Comparison of ENCODE assay signal across 8 cellular contexts in the genomic region with DNA sequence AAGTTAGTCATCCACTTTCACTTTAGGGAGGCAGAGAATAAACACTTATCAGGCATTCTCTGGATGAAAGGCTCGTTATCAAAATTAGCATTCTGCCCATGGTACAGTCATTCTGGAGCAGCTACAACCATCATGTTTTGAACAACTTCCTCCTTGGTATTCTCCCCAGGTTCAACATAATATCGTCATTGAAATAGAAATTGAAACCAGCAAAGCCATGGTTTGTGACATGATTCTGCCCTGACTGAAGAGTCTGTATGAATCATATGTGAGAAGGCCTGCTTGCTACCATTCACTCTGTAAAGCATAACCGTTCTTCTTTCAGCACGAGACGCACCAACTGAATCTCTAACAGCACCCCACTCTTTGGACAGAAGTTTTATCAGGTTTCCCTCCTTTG.
A peak's percentile ranks its signal among the peaks of the same experiment; 100 is the strongest.
DNase-seq lines count a peak whose midpoint lies in the region; ATAC-seq and TF ChIP-seq lines count a peak whose summit lies in the region.

No MANE protein-coding gene starts in this region.

- DNase-seq in activated CD4-positive, CD25-positive, alpha-beta regulatory T cell (lab: John Stamatoyannopoulos, UW) = no peak
- DNase-seq in NCI-H1436 treated with DMSO at 0.1 percent for 48 hours (lab: John Stamatoyannopoulos, UW) = peak; percentile 44
- DNase-seq in natural killer cell = no peak
- DNase-seq in HCEC 1CT = no peak
- DNase-seq in COLO668 (lab: John Stamatoyannopoulos, UW; ENCODE audit: unreplicated experiment) = no peak
- no peak for DNase-seq in Caco-2

- no peak overlapping the region for H3K4me3 ChIP-seq in Caco-2 (ENCODE audit: low read depth, low read length)

- TF ChIP-seq CTCF in natural killer cell (IDR thresholded peaks at IDR 0.05) (no peak), Caco-2 (IDR thresholded peaks at IDR 0.05; ENCODE audit: insufficient read depth in 1 of 2, low read depth in 1 of 2, low read length in 1 of 2, severe bottlenecking in 1 of 2, unreplicated experiment in 1 of 2) (no peak)

- CTCF ChIA-PET in Caco-2 (lab: Charles Lee) = no interaction called here

- H3K4me1 ChIP-seq in Caco-2 = no peaks in the 10 kb centered on the region

- no peaks in the 10 kb centered on the region for H3K36me3 Mint-ChIP-seq in natural killer cell
- H3K36me3 Mint-ChIP-seq in Caco-2 (ENCODE audit: insufficient read depth, unreplicated experiment) = no peaks in the 10 kb centered on the region

- no peaks in the 10 kb centered on the region for H3K36me3 ChIP-seq in Caco-2 (ENCODE audit: control insufficient read depth, insufficient read depth, low read length)

- no peaks in the 10 kb centered on the region for H3K27me3 ChIP-seq in Caco-2 (replicated peaks; ENCODE audit: control insufficient read depth, insufficient read depth, low read length)

- H3K27ac Mint-ChIP-seq in natural killer cell (peak overlapping the region; percentile 77 to 84), Caco-2 (ENCODE audit: unreplicated experiment) (no peak overlapping the region)

- BruUV-seq in Caco-2 (replicated peaks; lab: Mats Ljungman, UMichigan) = no TSS peak

- H3K4me3 Mint-ChIP-seq in natural killer cell = peak overlapping the region; percentile 59
- no peak overlapping the region for H3K4me3 Mint-ChIP-seq in Caco-2 (ENCODE audit: unreplicated experiment)

- POLR2A ChIA-PET in Caco-2 (lab: Charles Lee) = no interaction called here

- intact Hi-C loops in natural killer cell (cut with micrococcal nuclease) = loop anchor here (10.0 kb wide), 3 partner anchors 131 to 1411 kb away; partner anchors contain the start of gene RADX
- intact Hi-C loops in Caco-2 (cut with micrococcal nuclease; ENCODE audit: unreplicated experiment) = loop anchor here (10.0 kb wide), 4 partner anchors 211 to 391 kb away; no protein-coding TSS in a partner anchor

- ATAC-seq in activated CD4-positive, CD25-positive, alpha-beta regulatory T cell treated with anti-CD3 and anti-CD28 coated beads, Interleukin-2, amount 50 U/mL, for 24 hours = peak; percentile 96 to 98
- ATAC-seq in HG02623 (IDR thresholded peaks at IDR 0.05; ENCODE audit: unreplicated experiment) (peak; percentile 97), natural killer cell (peak; percentile 82 to 90 (median 85))

- no peaks in the 10 kb centered on the region for H3K9me3 ChIP-seq in Caco-2

- H3K9me3 Mint-ChIP-seq in natural killer cell (no peaks in the 10 kb centered on the region), Caco-2 (ENCODE audit: unreplicated experiment) (no peaks in the 10 kb centered on the region)

- H3K4me1 Mint-ChIP-seq in natural killer cell (peaks cover 17 to 23% of the 10 kb centered on the region in 2 donors), Caco-2 (ENCODE audit: low read depth, unreplicated experiment) (no peaks in the 10 kb centered on the region)

- peaks cover 0 to 6% of the 10 kb centered on the region in 2 donors for H3K27me3 Mint-ChIP-seq in natural killer cell (ENCODE audit: low read depth in 2 of 2)
- H3K27me3 Mint-ChIP-seq in Caco-2 (ENCODE audit: insufficient read depth, unreplicated experiment) = no peaks in the 10 kb centered on the region
